9 cellular contexts compared by ENCODE assay signal in genomic region chr17:49191917-49192741, GRCh38. TPM values are rescaled to one million over a fixed set of nuclear protein-coding genes. Genes with fewer than 3 reads are reported as not detected.
A peak's percentile ranks its signal among the peaks of the same experiment; 100 is the strongest.
DNase-seq lines count a peak whose midpoint lies in the region; ATAC-seq and TF ChIP-seq lines count a peak whose summit lies in the region.
"Had no signal": no experiment of that assay in that cellular context is flagged by ENCODE, and none has a peak within 500 bp of the region (broad histone marks: within the 10 kb centered on the region; RNA-seq: fewer than 3 reads in every experiment).

No MANE protein-coding gene starts in this region.

- peak; percentile 68 for DNase-seq in AG20443 (ENCODE audit: low spot score)
- DNase-seq in NCI-H446 (lab: John Stamatoyannopoulos, UW), result peak; percentile 93 to 96
- peak; percentile 91 for DNase-seq in cerebellar cortex (ENCODE audit: low spot score)
- DNase-seq in kidney epithelial cell (ENCODE audit: low read depth), result no peak
- peak; percentile 76 to 86 for DNase-seq in stimulated activated CD4-positive, alpha-beta T cell treated with anti-CD3 and anti-CD28 coated beads, Interleukin-15, amount 100 ng/mL, for 48 hours (ENCODE audit: low read depth in 2 of 2)

- peak; percentile 45 for TF ChIP-seq CTCF in kidney epithelial cell (IDR thresholded peaks at IDR 0.05; ENCODE audit: insufficient read depth, low read length, poor library complexity, severe bottlenecking)

- no peaks in the 10 kb centered on the region for H3K27me3 ChIP-seq in kidney epithelial cell (ENCODE audit: control insufficient read depth, insufficient read depth, low read length)

- peak overlapping the region; percentile 70 for H3K4me3 ChIP-seq in kidney epithelial cell (ENCODE audit: low read depth, low read length)

- peak; percentile 46 for ATAC-seq in GM19025 (IDR thresholded peaks at IDR 0.05; ENCODE audit: low read depth, unreplicated experiment)
- ATAC-seq in HG03354 (IDR thresholded peaks at IDR 0.05; ENCODE audit: poor library complexity, severe bottlenecking, unreplicated experiment), result peak; percentile 63
- peak; percentile 22 to 45 for ATAC-seq in activated CD4-positive, CD25-positive, alpha-beta regulatory T cell treated with anti-CD3 and anti-CD28 coated beads, Interleukin-2, amount 50 U/mL, for 24 hours

- H3K36me3 ChIP-seq in kidney epithelial cell (ENCODE audit: control insufficient read depth, insufficient read depth, low read length), result no peaks in the 10 kb centered on the region

RNA-seq across cellular contexts. Expression of gene GNGT2, which starts 18.2 kb away (rescaled TPM):
- 0.58 TPM in 1 of 2 replicates, not detected in the other for total RNA-seq in kidney epithelial cell

RNA-seq across cellular contexts. Expression of gene ABI3, which starts 18.4 kb away (rescaled TPM):
- 0.41 and 0.42 TPM in 2 replicates for total RNA-seq in kidney epithelial cell

RNA-seq across cellular contexts. Expression of gene PHOSPHO1, which starts 38.5 kb away (rescaled TPM):
- not detected in 2 replicates for total RNA-seq in kidney epithelial cell
- total RNA-seq: T-helper 2 cell treated with Interferon-gamma antibody and Interleukin-4, amounts not matched to agents 100 ng/mL and 5 ng/mL, for 36 hours had no signal

RNA-seq across cellular contexts. Expression of gene B4GALNT2, which starts 59.6 kb away (rescaled TPM):
- total RNA-seq in kidney epithelial cell, result 0.34 and 0.50 TPM in 2 replicates
- total RNA-seq: T-helper 2 cell treated with Interferon-gamma antibody and Interleukin-4, amounts not matched to agents 100 ng/mL and 5 ng/mL, for 36 hours had no signal
